ENCODE assay signal across 15 cellular contexts in genomic region chr17:57567278-57567677, GRCh38.
DNase-seq lines count a peak whose midpoint lies in the region; ATAC-seq and TF ChIP-seq lines count a peak whose summit lies in the region.
"Had no signal": no experiment of that assay in that cellular context is flagged by ENCODE, and none has a peak within 500 bp of the region (broad histone marks: within the 10 kb centered on the region; RNA-seq: fewer than 3 reads in every experiment).

No MANE protein-coding gene starts in this region.

- H3K36me3 ChIP-seq in lower lobe of right lung (no peaks in the 10 kb centered on the region), uterus (no peaks in the 10 kb centered on the region)

- TF ChIP-seq CTCF in lower lobe of right lung (IDR thresholded peaks at IDR 0.05) (no peak), uterus (IDR thresholded peaks at IDR 0.05) (no peak)

- no peaks in the 10 kb centered on the region for H3K4me1 ChIP-seq in lower lobe of right lung
- no peaks in the 10 kb centered on the region for H3K4me1 ChIP-seq in uterus

- H3K27me3 ChIP-seq in lower lobe of right lung (ENCODE audit: low read depth) (no peaks in the 10 kb centered on the region), uterus (no peaks in the 10 kb centered on the region)
- H3K27me3 ChIP-seq: dorsolateral prefrontal cortex had no signal

- H3K9me3 ChIP-seq in lower lobe of right lung (no peaks in the 10 kb centered on the region), uterus (no peaks in the 10 kb centered on the region)
- H3K9me3 ChIP-seq: Caco-2 had no signal

- ATAC-seq in SK-N-SH treated with all-trans-retinoic acid at 6 μM for 48 hours (peak; percentile 13; the same call in 1 of the 3 replicates), lower lobe of right lung (no peak), HG03521 (IDR thresholded peaks at IDR 0.05; ENCODE audit: unreplicated experiment) (no peak)
- ATAC-seq: activated T-cell treated with anti-CD3 and anti-CD28 coated beads, Interleukin-2, amount 50 U/mL, for 72 hours; naive thymus-derived CD4-positive, alpha-beta T cell had no signal

- peak; percentile 62 for DNase-seq in DMS79 (lab: John Stamatoyannopoulos, UW)
- peak; percentile 42 for DNase-seq in NCI-H128 (lab: John Stamatoyannopoulos, UW; ENCODE audit: unreplicated experiment)
- DNase-seq in NCI-H2171 treated with DMSO at 0.1 percent for 48 hours (lab: John Stamatoyannopoulos, UW): peak; percentile 79
- DNase-seq in lower lobe of right lung: no peak
- DNase-seq in uterus: no peak
- DNase-seq: activated naive CD8-positive, alpha-beta T cell treated with anti-CD3 and anti-CD28 coated beads for 36 hours; activated T-cell treated with anti-CD3 and anti-CD28 coated beads, Interleukin-2, amount 50 U/mL, for 72 hours; Caco-2; naive thymus-derived CD4-positive, alpha-beta T cell; stimulated activated CD4-positive, alpha-beta T cell treated with anti-CD3 and anti-CD28 coated beads, Interleukin-4, amount 100 ng/mL, for 4 hours; stimulated activated CD8-positive, alpha-beta memory T cell treated with anti-CD3 and anti-CD28 coated beads, Interleukin-4, amount 100 ng/mL, for 48 hours had no signal

- intact Hi-C loops in lower lobe of right lung (cut with DNase I): no loop called here
- intact Hi-C loops in uterus (cut with DNase I; ENCODE audit: low total_unique reads): no loop called here

- no peak for TF ChIP-seq POLR2A in uterus (IDR thresholded peaks at IDR 0.05)

- H3K27ac ChIP-seq in lower lobe of right lung (no peak overlapping the region), uterus (no peak overlapping the region)
- H3K27ac ChIP-seq: VCaP had no signal

- H3K4me3 ChIP-seq in lower lobe of right lung: no peak overlapping the region
- H3K4me3 ChIP-seq in uterus: no peak overlapping the region
- H3K4me3 ChIP-seq: dorsolateral prefrontal cortex had no signal

TF ChIP-seq in SK-N-SH treated with all-trans-retinoic acid at 6 μM for 48 hours, 23 proteins besides CTCF, POLR2A, EP300 and RAD21:
- TF ChIP-seq GLIS3 (CRISPR knock-in tag; IDR thresholded peaks at IDR 0.05): no peak
- 0 out of 2 replicates have a peak, but pooled peaks have one; percentile 32 for TF ChIP-seq ZNF565 (CRISPR knock-in tag; conservative IDR thresholded peaks at IDR 0.05; ENCODE audit: low read depth)
- no peak for TF ChIP-seq ZNF70 (CRISPR knock-in tag; IDR thresholded peaks at IDR 0.05)
- no peak for TF ChIP-seq ZFP3 (CRISPR knock-in tag; IDR thresholded peaks at IDR 0.05)
- TF ChIP-seq CSDC2 (CRISPR knock-in tag; IDR thresholded peaks at IDR 0.05): no peak
- TF ChIP-seq, protein P1, sequence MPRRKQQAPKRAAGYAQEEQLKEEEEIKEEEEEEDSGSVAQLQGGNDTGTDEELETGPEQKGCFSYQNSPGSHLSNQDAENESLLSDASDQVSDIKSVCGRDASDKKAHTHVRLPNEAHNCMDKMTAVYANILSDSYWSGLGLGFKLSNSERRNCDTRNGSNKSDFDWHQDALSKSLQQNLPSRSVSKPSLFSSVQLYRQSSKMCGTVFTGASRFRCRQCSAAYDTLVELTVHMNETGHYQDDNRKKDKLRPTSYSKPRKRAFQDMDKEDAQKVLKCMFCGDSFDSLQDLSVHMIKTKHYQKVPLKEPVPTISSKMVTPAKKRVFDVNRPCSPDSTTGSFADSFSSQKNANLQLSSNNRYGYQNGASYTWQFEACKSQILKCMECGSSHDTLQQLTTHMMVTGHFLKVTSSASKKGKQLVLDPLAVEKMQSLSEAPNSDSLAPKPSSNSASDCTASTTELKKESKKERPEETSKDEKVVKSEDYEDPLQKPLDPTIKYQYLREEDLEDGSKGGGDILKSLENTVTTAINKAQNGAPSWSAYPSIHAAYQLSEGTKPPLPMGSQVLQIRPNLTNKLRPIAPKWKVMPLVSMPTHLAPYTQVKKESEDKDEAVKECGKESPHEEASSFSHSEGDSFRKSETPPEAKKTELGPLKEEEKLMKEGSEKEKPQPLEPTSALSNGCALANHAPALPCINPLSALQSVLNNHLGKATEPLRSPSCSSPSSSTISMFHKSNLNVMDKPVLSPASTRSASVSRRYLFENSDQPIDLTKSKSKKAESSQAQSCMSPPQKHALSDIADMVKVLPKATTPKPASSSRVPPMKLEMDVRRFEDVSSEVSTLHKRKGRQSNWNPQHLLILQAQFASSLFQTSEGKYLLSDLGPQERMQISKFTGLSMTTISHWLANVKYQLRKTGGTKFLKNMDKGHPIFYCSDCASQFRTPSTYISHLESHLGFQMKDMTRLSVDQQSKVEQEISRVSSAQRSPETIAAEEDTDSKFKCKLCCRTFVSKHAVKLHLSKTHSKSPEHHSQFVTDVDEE (CRISPR knock-in tag; IDR thresholded peaks at IDR 0.05): peak; percentile 73; the same call in 1 of the 2 replicates
- peak; percentile 53; the same call in 1 of the 2 replicates for TF ChIP-seq TCF4 (CRISPR knock-in tag; IDR thresholded peaks at IDR 0.05; ENCODE audit: borderline replicate concordance)
- no peak for TF ChIP-seq ISL1 (CRISPR knock-in tag; IDR thresholded peaks at IDR 0.05)
- no peak for TF ChIP-seq PPARA (CRISPR knock-in tag; IDR thresholded peaks at IDR 0.05; ENCODE audit: borderline replicate concordance)
- TF ChIP-seq RARB (CRISPR knock-in tag; IDR thresholded peaks at IDR 0.05): no peak
- no peak for TF ChIP-seq POU6F1 (CRISPR knock-in tag; IDR thresholded peaks at IDR 0.05; ENCODE audit: borderline replicate concordance, low read depth)

Comparison
In these comparisons a context has a peak if more than half of its experiments do, and no peak if none do; other contexts are left out.
1. DNase-seq: peak in DMS79 (single experiment), NCI-H128 (single experiment) and NCI-H2171 treated with DMSO at 0.1 percent for 48 hours (single experiment); none in lower lobe of right lung (single experiment) and uterus (0 of 2).